Comparison of ENCODE assay signal across 1 cellular context in the genomic region with DNA sequence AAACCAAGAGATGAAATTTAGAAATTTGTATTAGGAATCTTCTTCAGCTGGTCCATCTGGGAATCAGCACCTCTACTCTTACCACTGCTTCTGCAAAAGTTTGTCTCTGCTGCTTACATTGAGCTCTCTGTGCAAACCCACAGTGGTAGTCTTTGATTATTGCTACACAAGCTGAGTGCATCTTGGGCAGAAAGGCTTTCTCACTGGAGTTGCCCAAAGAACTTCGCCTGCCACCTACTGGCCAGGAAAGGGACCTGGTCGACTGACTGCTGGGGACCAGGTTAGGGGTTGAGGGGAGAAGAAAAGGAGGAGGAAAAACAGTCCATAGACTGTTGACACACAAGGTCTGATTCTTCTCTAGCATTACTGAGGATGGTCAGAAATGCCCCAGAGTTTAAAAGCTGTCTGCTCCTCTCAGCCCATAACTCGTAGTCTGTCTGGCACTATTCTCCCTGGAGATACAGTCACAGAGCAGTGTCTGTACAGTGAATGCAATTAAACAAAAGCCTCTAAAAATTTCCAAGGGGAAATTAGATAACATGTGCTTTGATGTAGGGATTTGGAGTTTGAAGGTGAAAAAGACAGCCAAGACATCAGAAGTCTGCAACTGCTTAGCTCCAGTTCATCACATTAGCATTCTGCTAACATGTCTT.
TF ChIP-seq lines count a peak whose summit lies in the region.

No MANE protein-coding gene starts in this region.

TF ChIP-seq in HepG2, 621 proteins besides CTCF, POLR2A, EP300 and RAD21 (continued from another document):
- TF ChIP-seq, protein P1, sequence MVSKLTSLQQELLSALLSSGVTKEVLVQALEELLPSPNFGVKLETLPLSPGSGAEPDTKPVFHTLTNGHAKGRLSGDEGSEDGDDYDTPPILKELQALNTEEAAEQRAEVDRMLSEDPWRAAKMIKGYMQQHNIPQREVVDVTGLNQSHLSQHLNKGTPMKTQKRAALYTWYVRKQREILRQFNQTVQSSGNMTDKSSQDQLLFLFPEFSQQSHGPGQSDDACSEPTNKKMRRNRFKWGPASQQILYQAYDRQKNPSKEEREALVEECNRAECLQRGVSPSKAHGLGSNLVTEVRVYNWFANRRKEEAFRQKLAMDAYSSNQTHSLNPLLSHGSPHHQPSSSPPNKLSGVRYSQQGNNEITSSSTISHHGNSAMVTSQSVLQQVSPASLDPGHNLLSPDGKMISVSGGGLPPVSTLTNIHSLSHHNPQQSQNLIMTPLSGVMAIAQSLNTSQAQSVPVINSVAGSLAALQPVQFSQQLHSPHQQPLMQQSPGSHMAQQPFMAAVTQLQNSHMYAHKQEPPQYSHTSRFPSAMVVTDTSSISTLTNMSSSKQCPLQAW (CRISPR knock-in tag; IDR thresholded peaks at IDR 0.05) = no peak
- TF ChIP-seq KLF9 (CRISPR knock-in tag; IDR thresholded peaks at IDR 0.05; ENCODE audit: low read depth) = no peak
- 0 out of 2 replicates have a peak, but pooled peaks have one; percentile 17 for TF ChIP-seq SRF (IDR thresholded peaks at IDR 0.05; ENCODE audit: low read depth, low read length)
- no peak for TF ChIP-seq ZC3H13 (CRISPR knock-in tag; IDR thresholded peaks at IDR 0.05)
